Comparison of ENCODE assay signal across 13 cellular contexts in the genomic region with DNA sequence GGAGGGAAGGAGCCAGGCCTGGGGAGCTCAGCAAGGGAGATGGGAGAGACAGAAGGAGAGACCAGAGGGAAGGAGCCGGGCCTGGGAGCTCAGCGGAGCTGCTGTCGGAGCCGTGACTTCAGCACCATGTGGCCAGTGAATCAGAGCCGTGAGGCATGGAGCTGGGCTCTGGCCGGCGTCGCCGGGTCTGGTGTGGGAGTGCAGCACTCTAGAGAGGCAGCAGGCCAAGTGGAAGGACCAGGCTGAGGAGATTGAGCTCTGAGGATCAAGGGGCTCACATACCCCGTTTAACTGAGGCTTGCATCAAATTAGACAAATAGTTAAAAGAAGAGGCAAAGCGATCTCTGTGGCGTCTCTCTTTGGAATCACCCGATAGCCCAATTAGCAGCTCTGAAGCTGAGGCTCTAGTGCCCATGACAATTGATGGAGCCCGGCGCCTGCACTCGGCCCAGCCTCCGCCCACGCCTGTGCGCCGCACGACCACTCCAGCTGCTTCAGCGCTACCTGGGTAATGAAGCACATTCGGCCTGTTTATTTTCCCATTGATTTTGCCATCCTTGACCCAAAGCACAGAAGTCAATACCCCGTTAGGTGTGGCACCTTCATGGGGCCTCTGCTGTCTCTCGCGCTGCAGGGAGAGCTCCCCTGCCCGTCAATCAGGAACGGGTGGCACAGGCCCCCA.
DNase-seq lines count a peak whose midpoint lies in the region; ATAC-seq and TF ChIP-seq lines count a peak whose summit lies in the region.
"Had no signal": no experiment of that assay in that cellular context is flagged by ENCODE, and none has a peak within 500 bp of the region (broad histone marks: within the 10 kb centered on the region; RNA-seq: fewer than 3 reads in every experiment).

No MANE protein-coding gene starts in this region.

- peak overlapping the region; percentile 17; the same call in 1 of the 2 replicates for H3K4me3 ChIP-seq in SJCRH30
- H3K4me3 ChIP-seq in gastroesophageal sphincter: no peak overlapping the region
- no peak overlapping the region for H3K4me3 ChIP-seq in gastrocnemius medialis
- H3K4me3 ChIP-seq: transverse colon had no signal

- TF ChIP-seq EP300 in gastroesophageal sphincter (IDR thresholded peaks at IDR 0.05): no peak

- H3K27ac ChIP-seq in SJCRH30 (peak overlapping the region; percentile 91), gastroesophageal sphincter (no peak overlapping the region), gastrocnemius medialis (no peak overlapping the region)
- H3K27ac ChIP-seq: transverse colon had no signal

- TF ChIP-seq POLR2A in gastroesophageal sphincter (IDR thresholded peaks at IDR 0.05) (no peak), gastrocnemius medialis (IDR thresholded peaks at IDR 0.05) (no peak)

- intact Hi-C loops in gastrocnemius medialis (cut with DNase I; ENCODE audit: low total_unique reads): no loop called here

- ATAC-seq in gastroesophageal sphincter: peak; percentile 9
- ATAC-seq in gastrocnemius medialis: peak; percentile 33 to 46
- ATAC-seq in GM18870 (IDR thresholded peaks at IDR 0.05; ENCODE audit: unreplicated experiment): no peak
- ATAC-seq in GM18519 (IDR thresholded peaks at IDR 0.05; ENCODE audit: low FRiP score, unreplicated experiment): no peak
- ATAC-seq: natural killer cell had no signal

- DNase-seq in ELF-1 (ENCODE audit: low read depth, low spot score) (peak; percentile 72), SJCRH30 (peak in 1 of 2 experiments; percentile 81), gastrocnemius medialis (no peak), epidermal melanocyte (ENCODE audit: insufficient read length, low spot score) (no peak)
- no peak for DNase-seq in stimulated activated CD4-positive, alpha-beta T cell treated with anti-CD3 and anti-CD28 coated beads, Interleukin-12 subunit alpha, Interleukin-12 subunit beta, amount 100 ng/mL, for 4 hours
- DNase-seq: activated CD4-positive, CD25-positive, alpha-beta regulatory T cell; dermis blood vessel endothelial cell; natural killer cell; NCI-H1694 treated with DMSO at 0.1 percent for 48 hours; transverse colon had no signal

- peaks cover 28% of the 10 kb centered on the region for H3K4me1 ChIP-seq in SJCRH30
- no peaks in the 10 kb centered on the region for H3K4me1 ChIP-seq in gastroesophageal sphincter
- H3K4me1 ChIP-seq in gastrocnemius medialis: peaks cover 0 to 11% of the 10 kb centered on the region in 2 donors

- 68 to 73% methylated on average over 15 to 27 of the region's 28 CpGs for whole genome bisulfite sequencing in gastroesophageal sphincter (ENCODE audit: low coverage in 1 of 2), 2 donors

- H3K9me3 ChIP-seq in SJCRH30 (replicated peaks): no peaks in the 10 kb centered on the region
- H3K9me3 ChIP-seq in gastroesophageal sphincter: no peaks in the 10 kb centered on the region
- no peaks in the 10 kb centered on the region for H3K9me3 ChIP-seq in gastrocnemius medialis
- H3K9me3 ChIP-seq: transverse colon had no signal

- H3K27me3 ChIP-seq in SJCRH30 (no peaks in the 10 kb centered on the region), gastroesophageal sphincter (no peaks in the 10 kb centered on the region), gastrocnemius medialis (no peaks in the 10 kb centered on the region)
- H3K27me3 ChIP-seq: transverse colon had no signal

- TF ChIP-seq CTCF in gastroesophageal sphincter (IDR thresholded peaks at IDR 0.05) (no peak), gastrocnemius medialis (IDR thresholded peaks at IDR 0.05 in 4 of 5, conservative IDR thresholded peaks at IDR 0.05 in 1 of 5) (no peak)

- in situ Hi-C loops in gastrocnemius medialis (cut with MboI; ENCODE audit: low sequenced_read_pairs in 4 of 4): no loop called here

- H3K36me3 ChIP-seq in SJCRH30: no peaks in the 10 kb centered on the region
- H3K36me3 ChIP-seq in gastroesophageal sphincter: peaks cover 0 to 26% of the 10 kb centered on the region in 2 donors
- H3K36me3 ChIP-seq in gastrocnemius medialis: no peaks in the 10 kb centered on the region
- H3K36me3 ChIP-seq: transverse colon had no signal

Comparison
In these comparisons a context has a peak if more than half of its experiments do, and no peak if none do; other contexts are left out.
1. ATAC-seq: peak in gastroesophageal sphincter (single experiment) and gastrocnemius medialis (2 of 2); none in GM18870 (single experiment) and GM18519 (single experiment).